Comparison of ENCODE assay signal across 1 cellular context in the genomic region with DNA sequence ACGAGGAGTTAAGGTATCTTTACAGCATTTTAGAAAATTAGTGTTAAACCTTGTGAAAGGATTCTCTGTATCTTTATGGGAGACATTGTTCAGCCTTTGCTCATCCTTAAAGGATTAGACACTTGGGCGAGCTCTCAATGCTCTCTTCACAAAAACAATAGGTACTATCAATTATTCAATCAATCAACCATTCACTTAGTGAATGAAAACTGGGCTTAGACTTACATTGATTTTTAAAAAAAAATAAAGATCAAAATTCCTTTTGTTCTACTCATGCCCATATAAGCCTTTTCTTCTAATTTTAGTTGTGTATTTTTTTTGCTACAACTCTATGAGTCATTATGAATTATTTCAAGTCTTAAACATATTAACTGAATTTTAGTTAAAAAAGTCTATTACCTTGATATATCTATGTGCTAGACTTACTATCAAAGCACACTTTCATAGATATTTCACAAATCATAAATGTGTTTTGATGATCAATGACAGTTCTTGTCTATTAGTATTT.
TF ChIP-seq lines count a peak whose summit lies in the region.

No MANE protein-coding gene starts in this region.

TF ChIP-seq in HepG2, 621 proteins besides CTCF, POLR2A, EP300 and RAD21 (continued from another document):
- TF ChIP-seq, protein P1, sequence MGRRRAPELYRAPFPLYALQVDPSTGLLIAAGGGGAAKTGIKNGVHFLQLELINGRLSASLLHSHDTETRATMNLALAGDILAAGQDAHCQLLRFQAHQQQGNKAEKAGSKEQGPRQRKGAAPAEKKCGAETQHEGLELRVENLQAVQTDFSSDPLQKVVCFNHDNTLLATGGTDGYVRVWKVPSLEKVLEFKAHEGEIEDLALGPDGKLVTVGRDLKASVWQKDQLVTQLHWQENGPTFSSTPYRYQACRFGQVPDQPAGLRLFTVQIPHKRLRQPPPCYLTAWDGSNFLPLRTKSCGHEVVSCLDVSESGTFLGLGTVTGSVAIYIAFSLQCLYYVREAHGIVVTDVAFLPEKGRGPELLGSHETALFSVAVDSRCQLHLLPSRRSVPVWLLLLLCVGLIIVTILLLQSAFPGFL (CRISPR knock-in tag; IDR thresholded peaks at IDR 0.05) = no peak
- TF ChIP-seq, protein P2, sequence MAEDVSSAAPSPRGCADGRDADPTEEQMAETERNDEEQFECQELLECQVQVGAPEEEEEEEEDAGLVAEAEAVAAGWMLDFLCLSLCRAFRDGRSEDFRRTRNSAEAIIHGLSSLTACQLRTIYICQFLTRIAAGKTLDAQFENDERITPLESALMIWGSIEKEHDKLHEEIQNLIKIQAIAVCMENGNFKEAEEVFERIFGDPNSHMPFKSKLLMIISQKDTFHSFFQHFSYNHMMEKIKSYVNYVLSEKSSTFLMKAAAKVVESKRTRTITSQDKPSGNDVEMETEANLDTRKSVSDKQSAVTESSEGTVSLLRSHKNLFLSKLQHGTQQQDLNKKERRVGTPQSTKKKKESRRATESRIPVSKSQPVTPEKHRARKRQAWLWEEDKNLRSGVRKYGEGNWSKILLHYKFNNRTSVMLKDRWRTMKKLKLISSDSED (CRISPR knock-in tag; IDR thresholded peaks at IDR 0.05) = no peak
- TF ChIP-seq TOE1 (CRISPR knock-in tag; IDR thresholded peaks at IDR 0.05) (no peak), ZBTB3 (CRISPR knock-in tag; IDR thresholded peaks at IDR 0.05; ENCODE audit: borderline replicate concordance, low read depth) (no peak)
